8 cellular contexts compared by ENCODE assay signal in the genomic region with DNA sequence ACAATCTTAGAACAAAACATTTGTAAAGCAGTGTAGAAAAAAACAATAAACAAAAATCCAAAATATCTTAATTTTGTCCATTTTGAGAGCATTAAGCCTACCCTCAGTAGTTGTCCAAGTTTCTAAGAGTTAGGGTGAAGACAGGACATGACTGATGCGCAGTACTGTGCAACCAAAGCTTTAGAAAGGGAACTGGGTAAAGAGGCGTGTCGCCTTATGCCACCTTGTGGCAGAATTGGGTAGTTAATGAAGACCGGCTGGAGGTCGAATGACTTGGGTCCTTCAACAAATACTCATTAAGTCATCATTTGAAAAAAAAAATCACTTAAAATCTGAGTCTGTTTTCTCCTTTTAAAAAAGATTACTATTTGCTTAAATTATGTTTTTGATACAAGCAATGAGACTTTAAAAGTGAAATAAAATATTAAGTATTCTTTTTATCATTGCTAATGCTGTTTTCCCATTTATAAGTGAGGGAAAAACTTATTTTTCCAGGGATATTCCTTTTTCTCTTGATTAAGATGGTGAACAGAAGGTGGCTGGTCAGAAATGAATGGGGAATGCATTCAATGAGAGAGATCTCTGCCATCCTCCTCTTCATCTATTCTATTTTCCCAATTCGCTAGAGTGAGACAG.
A peak's percentile ranks its signal among the peaks of the same experiment; 100 is the strongest.
DNase-seq lines count a peak whose midpoint lies in the region; ATAC-seq, FAIRE-seq and TF ChIP-seq lines count a peak whose summit lies in the region.

No MANE protein-coding gene starts in this region.

- DNase-seq in GM18507 (ENCODE audit: extremely low spot score, insufficient read length, low read depth) (peak; percentile 36), NCI-H2029 (lab: John Stamatoyannopoulos, UW) (peak; percentile 42), T1000 (lab: John Stamatoyannopoulos, UW) (peak; percentile 29), astrocyte of the spinal cord (ENCODE audit: low read depth, low spot score) (peak; percentile 79), iPS-NIHi7 (ENCODE audit: extremely low spot score) (peak; percentile 74)
- DNase-seq in stimulated activated CD4-positive, alpha-beta T cell treated with anti-CD3 and anti-CD28 coated beads, Interleukin-15, amount 100 ng/mL, for 48 hours (ENCODE audit: low read depth in 2 of 2): peak; percentile 47 to 68

- no peak overlapping the region for H3K4me3 ChIP-seq in astrocyte of the spinal cord (ENCODE audit: low read depth, low read length)

- in situ Hi-C loops in astrocyte of the spinal cord (cut with HindIII; ENCODE audit: low sequenced_read_pairs): loop anchor here (10.0 kb wide), 1 partner anchor 75 kb away; no protein-coding TSS in a partner anchor

- TF ChIP-seq CTCF in 22Rv1 (IDR thresholded peaks at IDR 0.05) (peak; percentile 92), astrocyte of the spinal cord (IDR thresholded peaks at IDR 0.05; ENCODE audit: low read depth, low read length) (peak; percentile 83)

- FAIRE-seq in GM18507 (lab: Jason Lieb, UNC): peak; percentile 78

- no peak overlapping the region for H3K27ac ChIP-seq in 22Rv1

- peak; percentile 39 for ATAC-seq in HG02943 (IDR thresholded peaks at IDR 0.05; ENCODE audit: low read depth, unreplicated experiment)

Comparison
In these comparisons a context has a peak if more than half of its experiments do, and no peak if none do; other contexts are left out.
1. DNase-seq: peak in every context shown above with its lines; median percentile 79 in astrocyte of the spinal cord; 74 in iPS-NIHi7; 58 in stimulated activated CD4-positive, alpha-beta T cell treated with anti-CD3 and anti-CD28 coated beads, Interleukin-15, amount 100 ng/mL, for 48 hours; 42 in NCI-H2029; 36 in GM18507; 29 in T1000.